In the genomic region with DNA sequence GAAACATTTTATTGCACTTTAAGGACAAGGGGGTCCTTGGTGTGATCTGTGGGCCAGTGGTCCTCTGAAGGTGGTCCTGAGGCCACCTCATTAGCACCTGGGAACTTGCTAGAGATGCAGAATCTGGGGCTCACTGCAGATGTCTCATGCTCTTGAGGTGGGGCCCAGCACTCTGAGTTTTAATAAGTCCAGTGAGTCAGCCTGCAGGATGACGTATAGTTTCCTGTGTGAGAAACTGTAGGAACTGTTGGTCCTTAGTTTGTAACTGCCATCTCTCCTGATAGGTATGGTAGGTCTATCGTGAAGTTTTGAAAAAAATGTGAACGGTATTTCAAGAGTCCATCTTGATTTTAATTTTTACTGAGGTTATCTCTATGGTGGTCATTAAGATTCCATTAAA, we compare ENCODE assay signal across 1 cellular context.
TF ChIP-seq lines count a peak whose summit lies in the region.

No MANE protein-coding gene starts in this region.

TF ChIP-seq in SK-N-SH treated with all-trans-retinoic acid at 6 μM for 48 hours, 23 proteins besides CTCF, POLR2A, EP300 and RAD21 (continued from another document):
- TF ChIP-seq, protein P1, sequence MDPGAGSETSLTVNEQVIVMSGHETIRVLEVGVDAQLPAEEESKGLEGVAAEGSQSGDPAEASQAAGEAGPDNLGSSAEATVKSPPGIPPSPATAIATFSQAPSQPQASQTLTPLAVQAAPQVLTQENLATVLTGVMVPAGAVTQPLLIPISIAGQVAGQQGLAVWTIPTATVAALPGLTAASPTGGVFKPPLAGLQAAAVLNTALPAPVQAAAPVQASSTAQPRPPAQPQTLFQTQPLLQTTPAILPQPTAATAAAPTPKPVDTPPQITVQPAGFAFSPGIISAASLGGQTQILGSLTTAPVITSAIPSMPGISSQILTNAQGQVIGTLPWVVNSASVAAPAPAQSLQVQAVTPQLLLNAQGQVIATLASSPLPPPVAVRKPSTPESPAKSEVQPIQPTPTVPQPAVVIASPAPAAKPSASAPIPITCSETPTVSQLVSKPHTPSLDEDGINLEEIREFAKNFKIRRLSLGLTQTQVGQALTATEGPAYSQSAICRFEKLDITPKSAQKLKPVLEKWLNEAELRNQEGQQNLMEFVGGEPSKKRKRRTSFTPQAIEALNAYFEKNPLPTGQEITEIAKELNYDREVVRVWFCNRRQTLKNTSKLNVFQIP (CRISPR knock-in tag; IDR thresholded peaks at IDR 0.05; ENCODE audit: borderline replicate concordance, low read depth), result no peak
